ENCODE assay signal across 10 cellular contexts in genomic region chr16:13036600-13036999, GRCh38.
A peak's percentile ranks its signal among the peaks of the same experiment; 100 is the strongest.
DNase-seq lines count a peak whose midpoint lies in the region; ATAC-seq, FAIRE-seq and TF ChIP-seq lines count a peak whose summit lies in the region.
"Had no signal": no experiment of that assay in that cellular context is flagged by ENCODE, and none has a peak within 500 bp of the region (broad histone marks: within the 10 kb centered on the region; RNA-seq: fewer than 3 reads in every experiment).

No MANE protein-coding gene starts in this region.

- no peak overlapping the region for H3K27ac ChIP-seq in A549

- H3K4me3 ChIP-seq in A549 (no peak overlapping the region), HFF-Myc (replicated peaks; ENCODE audit: low read depth, low read length) (no peak overlapping the region)
- H3K4me3 ChIP-seq: lung had no signal

- no peak for ATAC-seq in A549
- no peak for ATAC-seq in activated T-helper 17 cell treated with anti-CD3 and anti-CD28 coated beads, Interleukin-2, amount 50 U/mL, for 72 hours (replicated peaks)
- ATAC-seq in HG03378 (IDR thresholded peaks at IDR 0.05; ENCODE audit: unreplicated experiment): no peak
- no peak for ATAC-seq in GM18498 (IDR thresholded peaks at IDR 0.05; ENCODE audit: unreplicated experiment)

- no peak overlapping the region for H3K27ac Mint-ChIP-seq in activated T-helper 17 cell treated with anti-CD3 and anti-CD28 coated beads, Interleukin-2, amount 50 U/mL, for 72 hours

- CTCF ChIA-PET in A549 (lab: Yijun Ruan, JAX): no interaction called here

- no peaks in the 10 kb centered on the region for H3K27me3 Mint-ChIP-seq in activated T-helper 17 cell treated with anti-CD3 and anti-CD28 coated beads, Interleukin-2, amount 50 U/mL, for 72 hours

- no peaks in the 10 kb centered on the region for H3K36me3 Mint-ChIP-seq in activated T-helper 17 cell treated with anti-CD3 and anti-CD28 coated beads, Interleukin-2, amount 50 U/mL, for 72 hours (ENCODE audit: low read depth)

- no peaks in the 10 kb centered on the region for H3K4me1 Mint-ChIP-seq in activated T-helper 17 cell treated with anti-CD3 and anti-CD28 coated beads, Interleukin-2, amount 50 U/mL, for 72 hours

- DNase-seq in A549 (ENCODE audit: low read depth in 1 of 2, low spot score in 1 of 2) (peak; percentile 18 to 30), HFF-Myc (ENCODE audit: extremely low read depth, low read depth) (peak; percentile 9), inferior parietal cortex (ENCODE audit: extremely low spot score) (peak; percentile 47), occipital lobe (lab: John Stamatoyannopoulos, UW) (no peak)
- peak; percentile 17 to 26 for DNase-seq in activated CD4-positive, alpha-beta T cell treated with anti-CD3 and anti-CD28 coated beads, Interleukin-2, amount 50 U/mL, for 48 hours
- DNase-seq: activated T-cell treated with anti-CD3 and anti-CD28 coated beads for 4 hours had no signal

- no peak for FAIRE-seq in A549 (lab: Jason Lieb, UNC)

- no peak for TF ChIP-seq EP300 in A549 (IDR thresholded peaks at IDR 0.05)

- no peak overlapping the region for H3K4me3 Mint-ChIP-seq in activated T-helper 17 cell treated with anti-CD3 and anti-CD28 coated beads, Interleukin-2, amount 50 U/mL, for 72 hours

- 2% methylated on average over 4 of the region's 4 CpGs for WGBS in A549 (ENCODE audit: missing lambda C conversion rate)

- no peaks in the 10 kb centered on the region for H3K4me1 ChIP-seq in A549

- H3K9me3 Mint-ChIP-seq in activated T-helper 17 cell treated with anti-CD3 and anti-CD28 coated beads, Interleukin-2, amount 50 U/mL, for 72 hours: peaks cover 12% of the 10 kb centered on the region

- no peak for TF ChIP-seq POLR2A in A549 (IDR thresholded peaks at IDR 0.05; ENCODE audit: low read length)

- no peak for TF ChIP-seq RAD21 in A549 (conservative IDR thresholded peaks at IDR 0.05 in 1 of 2, IDR thresholded peaks at IDR 0.05 in 1 of 2)

- H3K9me3 ChIP-seq in A549: no peaks in the 10 kb centered on the region

- POLR2A ChIA-PET in A549 (lab: Yijun Ruan, JAX): no interaction called here

- TF ChIP-seq CTCF in A549 (IDR thresholded peaks at IDR 0.05) (no peak), HFF-Myc (IDR thresholded peaks at IDR 0.05; ENCODE audit: low read depth, low read length, missing control alignments) (no peak)

- H3K4me2 ChIP-seq in A549: no peak overlapping the region

TF ChIP-seq in A549, 52 proteins besides CTCF, POLR2A, EP300 and RAD21:
- TF ChIP-seq EHMT2 (IDR thresholded peaks at IDR 0.05; ENCODE audit: low read depth): peak; percentile 59; the same call in 1 of the 2 replicates
- TF ChIP-seq NPAS2 (CRISPR knock-in tag; IDR thresholded peaks at IDR 0.05; ENCODE audit: borderline replicate concordance): no peak
- no peak for TF ChIP-seq ATOH8 (CRISPR knock-in tag; IDR thresholded peaks at IDR 0.05; ENCODE audit: low read depth)
- TF ChIP-seq REST (IDR thresholded peaks at IDR 0.05): peak; percentile 97
